ENCODE assay signal across 2 cellular contexts in the genomic region with DNA sequence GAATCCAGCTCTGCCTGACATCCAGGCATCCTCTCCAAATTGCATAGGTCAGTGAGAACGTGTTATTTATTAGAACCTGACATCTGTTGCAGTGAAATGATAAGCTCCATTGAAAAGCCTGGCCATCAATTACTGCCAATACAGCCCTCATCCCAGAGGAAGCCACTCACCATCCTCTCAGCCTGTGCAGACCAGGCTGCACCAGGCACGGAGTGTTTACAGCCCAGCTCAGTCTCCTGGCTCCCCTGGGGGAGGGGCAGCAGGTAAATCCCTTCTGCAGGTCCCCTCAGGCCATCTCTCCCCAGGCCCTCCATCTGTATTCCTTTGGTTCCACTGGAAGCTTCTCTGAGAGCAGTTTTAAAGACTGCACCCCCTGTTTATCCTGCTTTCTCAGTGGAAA.
TF ChIP-seq lines count a peak whose summit lies in the region.

No MANE protein-coding gene starts in this region.

TF ChIP-seq in SK-N-SH, 30 proteins besides CTCF, POLR2A, EP300 and RAD21 (continued from another document):
- no peak for TF ChIP-seq JUND (IDR thresholded peaks at IDR 0.05)
- TF ChIP-seq CHD2 (IDR thresholded peaks at IDR 0.05; ENCODE audit: low read length, partially characterized antibody) = peak; percentile 37
- no peak for TF ChIP-seq ELF1 (IDR thresholded peaks at IDR 0.05)
- no peak for TF ChIP-seq FOXM1 (IDR thresholded peaks at IDR 0.05; ENCODE audit: low read depth)

TF ChIP-seq in SK-N-SH treated with all-trans-retinoic acid at 6 μM for 48 hours, 23 proteins besides CTCF, POLR2A, EP300 and RAD21 (continued from another document):
- TF ChIP-seq TSHZ2 (CRISPR knock-in tag; IDR thresholded peaks at IDR 0.05) (no peak), CREB5 (CRISPR knock-in tag; IDR thresholded peaks at IDR 0.05; ENCODE audit: low read depth) (no peak), ZFP3 (CRISPR knock-in tag; IDR thresholded peaks at IDR 0.05) (no peak), ZNF565 (CRISPR knock-in tag; conservative IDR thresholded peaks at IDR 0.05; ENCODE audit: low read depth) (no peak), RARB (CRISPR knock-in tag; IDR thresholded peaks at IDR 0.05) (no peak), ZFP30 (CRISPR knock-in tag; IDR thresholded peaks at IDR 0.05) (no peak), ESRRG (CRISPR knock-in tag; IDR thresholded peaks at IDR 0.05) (no peak)
